In genomic region chr17:78422872-78423588, GRCh38 we compare ENCODE assay signal across 13 cellular contexts.
"Had no signal": no experiment of that assay in that cellular context is flagged by ENCODE, and none has a peak within 500 bp of the region (broad histone marks: within the 10 kb centered on the region; RNA-seq: fewer than 3 reads in every experiment).

No MANE protein-coding gene starts in this region.

- H3K4me3 ChIP-seq: cardiac muscle cell, colonic mucosa, gastroesophageal sphincter, right atrium auricular region, thoracic aorta had no signal

- ATAC-seq: activated T-cell treated with anti-CD3 and anti-CD28 coated beads, Interleukin-2, amount 50 U/mL, for 72 hours; gastroesophageal sphincter; stimulated activated memory B cell treated with anti-CD40 and anti-IgM and Interleukin-4, amounts not matched to agents 10 μg/mL and 1 μg/mL and 100 μg/mL, for 72 hours had no signal

- H3K27me3 ChIP-seq: cardiac muscle cell, colonic mucosa, gastroesophageal sphincter, right atrium auricular region had no signal

- H3K27me3 Mint-ChIP-seq: activated CD4-positive, alpha-beta memory T cell treated with anti-CD3 and anti-CD28 coated beads for 36 hours; naive B cell; stimulated activated memory B cell treated with anti-CD40 and anti-IgM and Interleukin-4, amounts not matched to agents 10 μg/mL and 1 μg/mL and 100 μg/mL, for 72 hours had no signal

- H3K27ac ChIP-seq: cardiac muscle cell, colonic mucosa, gastroesophageal sphincter, right atrium auricular region, thoracic aorta had no signal

- H3K4me1 ChIP-seq: colonic mucosa had no signal

- H3K36me3 Mint-ChIP-seq: naive B cell had no signal

- DNase-seq: activated CD4-positive, alpha-beta memory T cell treated with anti-CD3 and anti-CD28 coated beads for 36 hours; activated CD4-positive, CD25-positive, alpha-beta regulatory T cell treated with anti-CD3 and anti-CD28 coated beads, Interleukin-2, amount 50 U/mL, for 72 hours; activated T-cell treated with anti-CD3 and anti-CD28 coated beads, Interleukin-2, amount 50 U/mL, for 72 hours; colonic mucosa; effector CD4-positive, alpha-beta T cell; naive B cell; stimulated activated CD4-positive, alpha-beta T cell treated with anti-CD3 and anti-CD28 coated beads, Interleukin-1b, Interleukin-23, amount 100 ng/mL, for 48 hours had no signal

- H3K9me3 ChIP-seq: colonic mucosa, gastroesophageal sphincter, right atrium auricular region, thoracic aorta had no signal

- H3K4me3 Mint-ChIP-seq: activated CD4-positive, alpha-beta memory T cell treated with anti-CD3 and anti-CD28 coated beads for 36 hours; activated T-cell treated with anti-CD3 and anti-CD28 coated beads, Interleukin-2, amount 50 U/mL, for 72 hours; stimulated activated memory B cell treated with anti-CD40 and anti-IgM and Interleukin-4, amounts not matched to agents 10 μg/mL and 1 μg/mL and 100 μg/mL, for 72 hours; T-helper 2 cell treated with Interferon-gamma antibody and Interleukin-4, amounts not matched to agents 5 μg/mL and 100 μg/mL, for 36 hours had no signal

- H3K9me3 Mint-ChIP-seq: activated CD4-positive, alpha-beta memory T cell treated with anti-CD3 and anti-CD28 coated beads for 36 hours; activated T-cell treated with anti-CD3 and anti-CD28 coated beads, Interleukin-2, amount 50 U/mL, for 72 hours; naive B cell; stimulated activated memory B cell treated with anti-CD40 and anti-IgM and Interleukin-4, amounts not matched to agents 10 μg/mL and 1 μg/mL and 100 μg/mL, for 72 hours; T-helper 2 cell treated with Interferon-gamma antibody and Interleukin-4, amounts not matched to agents 5 μg/mL and 100 μg/mL, for 36 hours had no signal

- H3K27ac Mint-ChIP-seq: naive B cell; stimulated activated memory B cell treated with anti-CD40 and anti-IgM and Interleukin-4, amounts not matched to agents 10 μg/mL and 1 μg/mL and 100 μg/mL, for 72 hours; T-helper 2 cell treated with Interferon-gamma antibody and Interleukin-4, amounts not matched to agents 5 μg/mL and 100 μg/mL, for 36 hours had no signal
